ENCODE assay signal across 8 cellular contexts in genomic region chr1:206203364-206204158, GRCh38. TPM values are rescaled to one million over a fixed set of nuclear protein-coding genes. Genes with fewer than 3 reads are reported as not detected.
A peak's percentile ranks its signal among the peaks of the same experiment; 100 is the strongest.
DNase-seq lines count a peak whose midpoint lies in the region; ATAC-seq and TF ChIP-seq lines count a peak whose summit lies in the region.
"Not testable (repeated sequence)": the region's sequence is repeated elsewhere in the genome, so short reads cannot be mapped to it uniquely, and the experiment has no call there.

Gene SRGAP2 (plus strand): TSS chr1:206203541. CDS start chr1:206205971, 2,430 bp downstream.

- WGBS in mesodermal cell (ENCODE audit: insufficient coverage in 2 of 2), 2 experiments: 0% methylated on average over 2 to 9 of the region's 63 CpGs

- peak; percentile 46 for DNase-seq in CD1c-positive myeloid dendritic cell (ENCODE audit: extremely low spot score)
- DNase-seq in LoVo (ENCODE audit: low spot score): peak; percentile 1
- DNase-seq in SHP77 (lab: John Stamatoyannopoulos, UW): peak; percentile 17 to 38
- peak; percentile 71 to 79 for DNase-seq in activated T-cell treated with anti-CD3 and anti-CD28 coated beads, Interleukin-2, amount 50 U/mL, for 48 hours
- peak; percentile 72 to 84 for DNase-seq in erythroblast (lab: John Stamatoyannopoulos, UW)
- peak; percentile 26 to 32 for DNase-seq in stimulated activated CD4-positive, alpha-beta T cell treated with anti-CD3 and anti-CD28 coated beads, Interleukin-4, amount 100 ng/mL, for 4 hours

- peak within 1 kb of the TSS; percentile 45 for H3K27ac ChIP-seq in mesodermal cell (ENCODE audit: low read depth, low read length, severe bottlenecking)

- H3K9me3 ChIP-seq in mesodermal cell (ENCODE audit: control insufficient read depth, low read length): not testable (repeated sequence)

- H3K36me3 ChIP-seq in mesodermal cell (ENCODE audit: control insufficient read depth, insufficient read depth, low read length): not testable (repeated sequence)

- peak; percentile 11 for TF ChIP-seq POLR2A in erythroblast (IDR thresholded peaks at IDR 0.05; ENCODE audit: low read length)

- ATAC-seq in GM21737 (IDR thresholded peaks at IDR 0.05; ENCODE audit: unreplicated experiment): peak; percentile 3

- peak within 1 kb of the TSS; percentile 39 for H3K4me3 ChIP-seq in mesodermal cell (ENCODE audit: extremely low read depth, insufficient read depth, low read length, poor library complexity, severe bottlenecking)

- H3K4me1 ChIP-seq in mesodermal cell (ENCODE audit: control insufficient read depth, insufficient read depth, low read length, poor library complexity, severe bottlenecking): not testable (repeated sequence)

RNA-seq across cellular contexts. Expression of gene SRGAP2, which starts in this region (rescaled TPM):
- polyA plus RNA-seq in mesodermal cell (2013, experiment 1 of 2): 124 TPM
- polyA plus RNA-seq in mesodermal cell (2013, experiment 2 of 2): 92.7 TPM

Comparison
In these comparisons a context has a peak if more than half of its experiments do, and no peak if none do; other contexts are left out.
1. Peak in every context shown above with its lines: DNase-seq, ATAC-seq, H3K4me3 ChIP-seq and H3K27ac ChIP-seq.
2. DNase-seq: peak in every context shown above with its lines; median percentile 78 in erythroblast; 75 in activated T-cell treated with anti-CD3 and anti-CD28 coated beads, Interleukin-2, amount 50 U/mL, for 48 hours; 46 in CD1c-positive myeloid dendritic cell; 29 in stimulated activated CD4-positive, alpha-beta T cell treated with anti-CD3 and anti-CD28 coated beads, Interleukin-4, amount 100 ng/mL, for 4 hours; 28 in SHP77; 1 in LoVo.